Comparison of ENCODE assay signal across 8 cellular contexts in genomic region chr10:52443419-52444388, GRCh38.
DNase-seq lines count a peak whose midpoint lies in the region; FAIRE-seq and TF ChIP-seq lines count a peak whose summit lies in the region.
"Had no signal": no experiment of that assay in that cellular context is flagged by ENCODE, and none has a peak within 500 bp of the region (broad histone marks: within the 10 kb centered on the region; RNA-seq: fewer than 3 reads in every experiment).

No MANE protein-coding gene starts in this region.

- DNase-seq in H4 (ENCODE audit: low spot score) (peak; percentile 33), SW480 (ENCODE audit: low spot score) (peak; percentile 16), foreskin fibroblast (peak; percentile 81 to 85), small intestine (no peak), HEK293T (ENCODE audit: extremely low spot score) (no peak), inferior parietal cortex (ENCODE audit: extremely low spot score) (no peak), GM13976 (ENCODE audit: low spot score) (no peak)
- DNase-seq: activated naive CD4-positive, alpha-beta T cell had no signal

- no peak overlapping the region for H3K27ac ChIP-seq in small intestine (ENCODE audit: low read depth in 1 of 2, low read length in 1 of 2)

- in situ Hi-C loops in GM13976 (cut with MboI; ENCODE audit: low sequenced_read_pairs, unreplicated experiment) = no loop called here

- WGBS in small intestine, 3 donors = 35 to 60% (median 50%) methylated on average over 3 of the region's 3 CpGs

- CTCF ChIA-PET in HEK293T (lab: Yijun Ruan, JAX) = interaction anchor here (0.5 kb wide), 1 partner anchor 128 kb away, joined by 4 read pairs; no protein-coding TSS in a partner anchor

- no peak overlapping the region for H3K4me3 ChIP-seq in foreskin fibroblast (ENCODE audit: low read depth in 1 of 2, low read length in 2 of 2)
- no peak overlapping the region for H3K4me3 ChIP-seq in small intestine (ENCODE audit: low read depth in 1 of 2, low read length in 2 of 2)

- H3K9me3 ChIP-seq in small intestine (ENCODE audit: control insufficient read depth, low read depth) = no peaks in the 10 kb centered on the region

- POLR2A ChIA-PET in HEK293T (lab: Yijun Ruan, JAX) = no interaction called here

- FAIRE-seq in small intestine (lab: Jason Lieb, UNC) = peak; percentile 51

- no peaks in the 10 kb centered on the region for H3K36me3 ChIP-seq in small intestine (ENCODE audit: control insufficient read depth in 2 of 2, insufficient read depth in 2 of 2, low read length in 2 of 2)

- H3K27me3 ChIP-seq in small intestine (ENCODE audit: control insufficient read depth in 2 of 2, insufficient read depth in 2 of 2, low read length in 2 of 2) = no peaks in the 10 kb centered on the region

- no peak for TF ChIP-seq CTCF in foreskin fibroblast (IDR thresholded peaks at IDR 0.05; ENCODE audit: low read depth, low read length)
- no peak for TF ChIP-seq CTCF in GM13976 (IDR thresholded peaks at IDR 0.05; ENCODE audit: borderline replicate concordance, control extremely low read depth, extremely low read depth, insufficient read depth, missing control alignments)

- H3K4me1 ChIP-seq in small intestine (ENCODE audit: control insufficient read depth in 2 of 2, insufficient read depth in 1 of 2, low read depth in 1 of 2, low read length in 1 of 2) = no peaks in the 10 kb centered on the region

TF ChIP-seq in HEK293T, 16 proteins besides CTCF, POLR2A, EP300 and RAD21:
- TF ChIP-seq ARNT (IDR thresholded peaks at IDR 0.05) (no peak), SP1 (IDR thresholded peaks at IDR 0.05) (no peak), FOXK2 (IDR thresholded peaks at IDR 0.05) (no peak), SUZ12 (IDR thresholded peaks at IDR 0.05) (no peak), PKNOX1 (IDR thresholded peaks at IDR 0.05) (no peak), BHLHE40 (IDR thresholded peaks at IDR 0.05; ENCODE audit: borderline replicate concordance) (no peak), NFRKB (IDR thresholded peaks at IDR 0.05) (no peak), ZNF384 (IDR thresholded peaks at IDR 0.05) (no peak), CTBP1 (IDR thresholded peaks at IDR 0.05; ENCODE audit: borderline replicate concordance) (no peak), FOXA1 (IDR thresholded peaks at IDR 0.05) (no peak), TARDBP (IDR thresholded peaks at IDR 0.05) (no peak)

Comparison
In these comparisons a context has a peak if more than half of its experiments do, and no peak if none do; other contexts are left out.
1. DNase-seq: peak in H4 (single experiment), SW480 (single experiment) and foreskin fibroblast (2 of 2); none in small intestine (single experiment), HEK293T (single experiment), inferior parietal cortex (single experiment) and GM13976 (single experiment).